Comparison of ENCODE assay signal across 8 cellular contexts in genomic region chr5:73902327-73903051, GRCh38.
A peak's percentile ranks its signal among the peaks of the same experiment; 100 is the strongest.
DNase-seq lines count a peak whose midpoint lies in the region; ATAC-seq, FAIRE-seq and TF ChIP-seq lines count a peak whose summit lies in the region.

No MANE protein-coding gene starts in this region.

- H3K9me1 ChIP-seq in endothelial cell of umbilical vein (replicated peaks; ENCODE audit: control insufficient read depth, extremely low read depth, insufficient read depth, low read length), result no peaks in the 10 kb centered on the region

- WGBS in mesendoderm (ENCODE audit: extremely low coverage, insufficient coverage, low lambda C conversion rate), result no CpG with 5 or more reads among the region's 10 CpGs

- no peaks in the 10 kb centered on the region for H3K79me1 ChIP-seq in mesendoderm (ENCODE audit: low read length)

- H3K23ac ChIP-seq in mesendoderm (ENCODE audit: low read length), result no peak overlapping the region

- H4K20me1 ChIP-seq in endothelial cell of umbilical vein (replicated peaks; ENCODE audit: control insufficient read depth, extremely low read depth, insufficient read depth, low read length), result no peaks in the 10 kb centered on the region

- H3K56ac ChIP-seq in mesendoderm (ENCODE audit: low read length), result peak overlapping the region; percentile 17

- no peak overlapping the region for H2BK5ac ChIP-seq in mesendoderm (ENCODE audit: low read length)

- H2AFZ ChIP-seq in endothelial cell of umbilical vein (ENCODE audit: low read depth, low read length), result no peak overlapping the region

- H3K36me3 ChIP-seq in endothelial cell of umbilical vein (ENCODE audit: control insufficient read depth in 2 of 2, extremely low read depth in 1 of 2, insufficient read depth in 2 of 2, low read length in 2 of 2) (peaks cover 20 to 34% of the 10 kb centered on the region in 2 experiments), mesendoderm (ENCODE audit: control insufficient read depth, insufficient read depth, low read length) (no peaks in the 10 kb centered on the region)

- TF ChIP-seq POLR2A in endothelial cell of umbilical vein (IDR thresholded peaks at IDR 0.05; ENCODE audit: low read depth, low read length), result no peak

- DNase-seq in EL (peak; percentile 65), LNCaP clone FGC (ENCODE audit: low read depth) (peak; percentile 71), RWPE1 (ENCODE audit: low spot score) (peak; percentile 58), endothelial cell of umbilical vein (ENCODE audit: low read depth, low spot score) (peak; percentile 62), mesendoderm (peak; percentile 63)

- H2BK15ac ChIP-seq in mesendoderm (replicated peaks; ENCODE audit: low read depth), result no peak overlapping the region

- no peaks in the 10 kb centered on the region for H3K79me2 ChIP-seq in endothelial cell of umbilical vein (ENCODE audit: control insufficient read depth, insufficient read depth, low read length)
- no peaks in the 10 kb centered on the region for H3K79me2 ChIP-seq in mesendoderm (ENCODE audit: control insufficient read depth, insufficient read depth, low read length)

- BruUV-seq in endothelial cell of umbilical vein (replicated peaks; lab: Mats Ljungman, UMichigan), result no TSS peak

- H4K5ac ChIP-seq in mesendoderm (ENCODE audit: low read length), result no peak overlapping the region

- H3K4ac ChIP-seq in mesendoderm (ENCODE audit: low read depth, low read length), result no peak overlapping the region

- H3K27ac ChIP-seq in RWPE1, result no peak overlapping the region
- no peak overlapping the region for H3K27ac ChIP-seq in endothelial cell of umbilical vein (ENCODE audit: insufficient read depth, low read depth, low read length)
- no peak overlapping the region for H3K27ac ChIP-seq in mesendoderm (ENCODE audit: low read depth, low read length)

- FAIRE-seq in endothelial cell of umbilical vein (lab: Jason Lieb, UNC), result peak; percentile 87

- no peak overlapping the region for H3K4me2 ChIP-seq in endothelial cell of umbilical vein (ENCODE audit: insufficient read depth, low read length)
- no peak overlapping the region for H3K4me2 ChIP-seq in mesendoderm (ENCODE audit: low read length)

- H3K4me1 ChIP-seq in endothelial cell of umbilical vein (ENCODE audit: control insufficient read depth, extremely low read depth, insufficient read depth, low read length) (no peaks in the 10 kb centered on the region), mesendoderm (ENCODE audit: control insufficient read depth, low read depth, low read length) (no peaks in the 10 kb centered on the region)

- ATAC-seq in HG02610 (IDR thresholded peaks at IDR 0.05; ENCODE audit: unreplicated experiment), result no peak
- no peak for ATAC-seq in GM18498 (IDR thresholded peaks at IDR 0.05; ENCODE audit: unreplicated experiment)
- ATAC-seq in GM18520 (IDR thresholded peaks at IDR 0.05; ENCODE audit: unreplicated experiment), result no peak

- no peak overlapping the region for H3K4me3 ChIP-seq in LNCaP clone FGC (ENCODE audit: low read depth, low read length)
- no peak overlapping the region for H3K4me3 ChIP-seq in endothelial cell of umbilical vein (replicated peaks in 1 of 3; ENCODE audit: insufficient read depth in 1 of 3, low read depth in 1 of 3, low read length in 3 of 3)
- no peak overlapping the region for H3K4me3 ChIP-seq in mesendoderm (ENCODE audit: low read length)

- POLR2A ChIA-PET in RWPE1 (lab: Yijun Ruan, JAX; ENCODE audit: low non-redundant PET), result no interaction called here
- POLR2A ChIA-PET in endothelial cell of umbilical vein (lab: Charles Lee), result interaction anchor here (2.4 kb wide), 1 partner anchor 738 kb away, joined by 6 read pairs; the partner anchor contains the start of gene ENC1

- no peak overlapping the region for H3K18ac ChIP-seq in mesendoderm (ENCODE audit: low read length)

- H3K9me3 ChIP-seq in endothelial cell of umbilical vein (replicated peaks; ENCODE audit: control insufficient read depth, insufficient read depth, low read length), result no peaks in the 10 kb centered on the region

- H4K8ac ChIP-seq in mesendoderm (ENCODE audit: low read depth, low read length), result no peak overlapping the region

- H2AK5ac ChIP-seq in mesendoderm (ENCODE audit: low read length), result no peak overlapping the region

- intact Hi-C loops in endothelial cell of umbilical vein (cut with micrococcal nuclease), result loop anchor here (1.0 to 2.0 kb wide), 3 partner anchors 312 to 746 kb away; no protein-coding TSS in a partner anchor

- peak; percentile 63 for TF ChIP-seq CTCF in LNCaP clone FGC (IDR thresholded peaks at IDR 0.05; ENCODE audit: control insufficient read depth, extremely low read depth, insufficient read depth)
- TF ChIP-seq CTCF in RWPE1 (conservative IDR thresholded peaks at IDR 0.05; ENCODE audit: low read depth), result peak; percentile 88
- TF ChIP-seq CTCF in endothelial cell of umbilical vein (IDR thresholded peaks at IDR 0.05; ENCODE audit: extremely low read depth in 1 of 2, insufficient read depth in 1 of 2, low read depth in 1 of 2, low read length in 2 of 2), result peak; percentile 42 to 45

- dilution Hi-C loops in endothelial cell of umbilical vein (cut with MboI; ENCODE audit: extremely low pct_ligation_motif_present, low sequenced_read_pairs), result no loop called here

- H3K27me3 ChIP-seq in endothelial cell of umbilical vein (ENCODE audit: control insufficient read depth in 2 of 2, insufficient read depth in 2 of 2, low read length in 2 of 2), result no peaks in the 10 kb centered on the region
- no peaks in the 10 kb centered on the region for H3K27me3 ChIP-seq in mesendoderm (ENCODE audit: insufficient read depth, low read length, poor library complexity)

- H3K9ac ChIP-seq in endothelial cell of umbilical vein (replicated peaks; ENCODE audit: extremely low read depth, insufficient read depth, low read length) (no peak overlapping the region), mesendoderm (ENCODE audit: low read length) (no peak overlapping the region)

- no peak overlapping the region for H2BK120ac ChIP-seq in mesendoderm (ENCODE audit: low read depth, low read length)

- CTCF ChIA-PET in RWPE1 (lab: Yijun Ruan, JAX) (interaction anchor here (0.6 to 2.4 kb wide), 20 partner anchors 9 to 1134 kb away, joined by 3 to 16 read pairs (median 4); partner anchors contain the start of gene ENC1), endothelial cell of umbilical vein (lab: Charles Lee) (interaction anchor here (0.7 to 2.5 kb wide), 28 partner anchors 8 to 922 kb away, joined by 3 to 78 read pairs (median 4); partner anchors contain the start of gene ENC1)

TF ChIP-seq in endothelial cell of umbilical vein, 7 proteins besides CTCF, POLR2A, EP300 and RAD21:
- no peak for TF ChIP-seq JUN (IDR thresholded peaks at IDR 0.05; ENCODE audit: borderline replicate concordance, insufficient read depth, insufficient read length, low read depth)
